Comparison of ENCODE assay signal across 21 cellular contexts in genomic region chr16:67345401-67345800, GRCh38. TPM values are rescaled to one million over a fixed set of nuclear protein-coding genes. Genes with fewer than 3 reads are reported as not detected.
"Had no signal": no experiment of that assay in that cellular context is flagged by ENCODE, and none has a peak within 500 bp of the region (broad histone marks: within the 10 kb centered on the region; RNA-seq: fewer than 3 reads in every experiment).

No MANE protein-coding gene starts in this region.

- ATAC-seq: body of pancreas; naive thymus-derived CD8-positive, alpha-beta T cell; stimulated activated naive B cell treated with anti-CD40 and anti-IgM and Interleukin-4, amounts not matched to agents 10 μg/mL and 1 μg/mL and 100 μg/mL, for 72 hours had no signal

- H3K4me1 ChIP-seq: body of pancreas had no signal

- H3K9me3 ChIP-seq: body of pancreas had no signal

- H3K27me3 ChIP-seq: body of pancreas had no signal

- H3K27ac ChIP-seq: coronary artery, parathyroid adenoma had no signal

- H3K4me3 ChIP-seq: body of pancreas, coronary artery had no signal

- DNase-seq: activated CD4-positive, alpha-beta T cell treated with anti-CD3 and anti-CD28 coated beads, Interleukin-2, amount 10 ng/mL, durations not matched to agents 7 days and 5 days; activated CD8-positive, alpha-beta memory T cell treated with anti-CD3 and anti-CD28 coated beads, Interleukin-2, amount 50 U/mL, for 48 hours; activated gamma-delta T cell treated with Interleukin-2 at 50 U/mL for 16 hours; amniotic stem cell; body of pancreas; caudate nucleus; effector memory CD4-positive, alpha-beta T cell; foreskin melanocyte; naive thymus-derived CD8-positive, alpha-beta T cell; stimulated activated CD4-positive, alpha-beta T cell treated with anti-CD3 and anti-CD28 coated beads, Interleukin-15, amount 100 ng/mL, for 24 hours; stimulated activated CD4-positive, alpha-beta T cell treated with anti-CD3 and anti-CD28 coated beads, Interleukin-4, amount 100 ng/mL, for 1 hour; stimulated activated naive B cell treated with anti-CD40 and anti-IgM and Interleukin-4, amounts not matched to agents 10 μg/mL and 1 μg/mL and 100 μg/mL, for 72 hours; substantia nigra; SW 1271; trophoblast cell had no signal

RNA-seq across cellular contexts. Expression of gene LRRC36, which starts 18.8 kb away (rescaled TPM):
- total RNA-seq: activated CD4-positive, alpha-beta T cell treated with anti-CD3 and anti-CD28 coated beads, Interleukin-2, amount 10 ng/mL, durations not matched to agents 7 days and 5 days; lung microvascular endothelial cell; skeletal muscle tissue; T-helper 2 cell treated with Interferon-gamma antibody and Interleukin-4, amounts not matched to agents 100 ng/mL and 5 ng/mL, for 36 hours had no signal
- polyA plus RNA-seq: naive thymus-derived CD8-positive, alpha-beta T cell had no signal

RNA-seq across cellular contexts. Expression of gene KCTD19, which starts 18.9 kb away (rescaled TPM):
- total RNA-seq: activated CD4-positive, alpha-beta T cell treated with anti-CD3 and anti-CD28 coated beads, Interleukin-2, amount 10 ng/mL, durations not matched to agents 7 days and 5 days; lung microvascular endothelial cell; naive thymus-derived CD8-positive, alpha-beta T cell; skeletal muscle tissue had no signal
- polyA plus RNA-seq: fibroblast of lung had no signal

RNA-seq across cellular contexts. Expression of gene TPPP3, which starts 47.9 kb away (rescaled TPM):
- total RNA-seq: activated CD4-positive, alpha-beta T cell treated with anti-CD3 and anti-CD28 coated beads, Interleukin-2, amount 10 ng/mL, durations not matched to agents 7 days and 5 days; lung microvascular endothelial cell; naive thymus-derived CD8-positive, alpha-beta T cell; T-helper 2 cell treated with Interferon-gamma antibody and Interleukin-4, amounts not matched to agents 100 ng/mL and 5 ng/mL, for 36 hours had no signal
- polyA plus RNA-seq: naive thymus-derived CD8-positive, alpha-beta T cell had no signal
